ENCODE assay signal across 8 cellular contexts in genomic region chr14:89430271-89430620, GRCh38. TPM values are rescaled to one million over a fixed set of nuclear protein-coding genes. Genes with fewer than 3 reads are reported as not detected.
DNase-seq lines count a peak whose midpoint lies in the region; ATAC-seq and TF ChIP-seq lines count a peak whose summit lies in the region.

No MANE protein-coding gene starts in this region.

- no peak overlapping the region for H3K4ac ChIP-seq in H9 (ENCODE audit: low read depth, low read length)

- CTCF ChIA-PET in CD4-positive, alpha-beta memory T cell (lab: Charles Lee; ENCODE audit: partially characterized antibody) = interaction anchor here (1.5 kb wide), 2 partner anchors 64 to 496 kb away, joined by 3 read pairs; no protein-coding TSS in a partner anchor
- CTCF ChIA-PET in activated CD8-positive, alpha-beta T cell treated with anti-CD3 and anti-CD28 coated beads for 36 hours (lab: Charles Lee) = interaction anchor here (0.8 to 2.5 kb wide), 7 partner anchors 12 to 337 kb away, joined by 3 to 7 read pairs (median 3); no protein-coding TSS in a partner anchor

- H3K9me3 Mint-ChIP-seq in CD4-positive, alpha-beta memory T cell = no peaks in the 10 kb centered on the region
- H3K9me3 Mint-ChIP-seq in H9 (no peaks in the 10 kb centered on the region; a peak in 2 of 5 replicates), endothelial cell (ENCODE audit: unreplicated experiment) (no peaks in the 10 kb centered on the region)
- no peaks in the 10 kb centered on the region for H3K9me3 Mint-ChIP-seq in activated CD8-positive, alpha-beta T cell treated with anti-CD3 and anti-CD28 coated beads for 36 hours

- no peak overlapping the region for H3K23ac ChIP-seq in H9 (ENCODE audit: insufficient read length, low read depth, low read length)

- peak overlapping the region; percentile 45 for H3K27ac ChIP-seq in CD4-positive, alpha-beta memory T cell (ENCODE audit: low read depth, low read length)
- H3K27ac ChIP-seq in H9 (ENCODE audit: insufficient read length, low read depth, low read length) = no peak overlapping the region
- H3K27ac ChIP-seq in mucosa of rectum (ENCODE audit: low read depth in 2 of 2, low read length in 2 of 2) = peak overlapping the region; percentile 64 to 66

- H3K79me2 ChIP-seq in H9 (ENCODE audit: insufficient read depth, low read length) = peaks cover 3% of the 10 kb centered on the region; the same call in 1 of the 2 replicates

- H3T11ph ChIP-seq in H9 (ENCODE audit: low read length) = no peak overlapping the region

- no peak overlapping the region for H4K91ac ChIP-seq in H9 (ENCODE audit: insufficient read length, low read depth, low read length)

- ATAC-seq in activated CD8-positive, alpha-beta T cell treated with anti-CD3 and anti-CD28 coated beads for 36 hours = no peak

- peak overlapping the region; percentile 68 to 91 (median 87) for H3K4me3 Mint-ChIP-seq in CD4-positive, alpha-beta memory T cell
- H3K4me3 Mint-ChIP-seq in H9 (no peak overlapping the region), endothelial cell (ENCODE audit: unreplicated experiment) (no peak overlapping the region)
- peak overlapping the region; percentile 79 for H3K4me3 Mint-ChIP-seq in activated CD8-positive, alpha-beta T cell treated with anti-CD3 and anti-CD28 coated beads for 36 hours

- H4K20me1 ChIP-seq in H9 (ENCODE audit: control insufficient read depth, insufficient read depth, insufficient read length) = no peaks in the 10 kb centered on the region

- H2BK15ac ChIP-seq in H9 (ENCODE audit: low read depth, low read length) = no peak overlapping the region

- no peak overlapping the region for H2BK5ac ChIP-seq in H9 (ENCODE audit: insufficient read length, low read length)

- no peak overlapping the region for H2BK120ac ChIP-seq in H9 (ENCODE audit: low read depth, low read length, poor library complexity, severe bottlenecking)

- TF ChIP-seq CTCF in H9 (conservative IDR thresholded peaks at IDR 0.05) = no peak
- TF ChIP-seq CTCF in activated CD8-positive, alpha-beta T cell treated with anti-CD3 and anti-CD28 coated beads for 36 hours (IDR thresholded peaks at IDR 0.05) = no peak
- no peak for TF ChIP-seq CTCF in endothelial cell (IDR thresholded peaks at IDR 0.05; ENCODE audit: unreplicated experiment)

- H4K8ac ChIP-seq in H9 (replicated peaks; ENCODE audit: insufficient read length, low read depth, low read length) = no peak overlapping the region

- no peaks in the 10 kb centered on the region for H3K27me3 ChIP-seq in CD4-positive, alpha-beta memory T cell (ENCODE audit: insufficient read depth, low read length)
- H3K27me3 ChIP-seq in H9 (ENCODE audit: insufficient read depth, low read length) (no peaks in the 10 kb centered on the region), mucosa of rectum (ENCODE audit: control insufficient read depth in 2 of 2, insufficient read depth in 2 of 2, low read length in 2 of 2) (no peaks in the 10 kb centered on the region)

- H3K79me1 ChIP-seq in H9 (ENCODE audit: insufficient read depth, low read depth, low read length, poor library complexity, severe bottlenecking) = peaks cover 4% of the 10 kb centered on the region

- peak overlapping the region; percentile 73 to 96 (median 89) for H3K27ac Mint-ChIP-seq in CD4-positive, alpha-beta memory T cell
- peak overlapping the region in 2 of 3 experiments; percentile 4 to 88; a peak in 5 of 7 replicates for H3K27ac Mint-ChIP-seq in H9
- peak overlapping the region; percentile 100 for H3K27ac Mint-ChIP-seq in activated CD8-positive, alpha-beta T cell treated with anti-CD3 and anti-CD28 coated beads for 36 hours
- no peak overlapping the region for H3K27ac Mint-ChIP-seq in endothelial cell (ENCODE audit: unreplicated experiment)

- no peak overlapping the region for H2AK5ac ChIP-seq in H9 (ENCODE audit: insufficient read length, low read length)

- H3K4me1 ChIP-seq in CD4-positive, alpha-beta memory T cell (ENCODE audit: insufficient read depth, low read length) = peaks cover 36% of the 10 kb centered on the region
- H3K4me1 ChIP-seq in H9 (ENCODE audit: insufficient read depth, low read length) (peaks cover 5% of the 10 kb centered on the region), mucosa of rectum (ENCODE audit: control insufficient read depth in 2 of 2, insufficient read depth in 2 of 2, low read length in 2 of 2) (peaks cover 20 to 21% of the 10 kb centered on the region in 2 donors)

- DNase-seq in CD4-positive, alpha-beta memory T cell = no peak
- DNase-seq in H9 = no peak
- no peak for DNase-seq in activated CD8-positive, alpha-beta T cell treated with anti-CD3 and anti-CD28 coated beads for 36 hours
- no peak for DNase-seq in activated CD8-positive, alpha-beta memory T cell treated with anti-CD3 and anti-CD28 coated beads, Interleukin-2, amount 50 U/mL, for 48 hours
- no peak for DNase-seq in endothelial cell (ENCODE audit: low spot score)
- DNase-seq in GF-D8 (lab: John Stamatoyannopoulos, UW) = no peak
- no peak for DNase-seq in HCEC 1CT

- peaks cover 0 to 5% of the 10 kb centered on the region in 2 donors for H3K36me3 Mint-ChIP-seq in CD4-positive, alpha-beta memory T cell
- H3K36me3 Mint-ChIP-seq in H9 (ENCODE audit: insufficient read depth in 1 of 3, low read depth in 3 of 3) = peaks cover 3 to 8% (median 5%) of the 10 kb centered on the region in 3 experiments; a peak in 4 of 7 replicates
- peaks cover 6% of the 10 kb centered on the region for H3K36me3 Mint-ChIP-seq in activated CD8-positive, alpha-beta T cell treated with anti-CD3 and anti-CD28 coated beads for 36 hours (ENCODE audit: low read depth)
- no peaks in the 10 kb centered on the region for H3K36me3 Mint-ChIP-seq in endothelial cell (ENCODE audit: low read depth, unreplicated experiment)

- H3K18ac ChIP-seq in H9 (ENCODE audit: insufficient read length, low read depth, low read length) = no peak overlapping the region

- H3K56ac ChIP-seq in H9 (ENCODE audit: insufficient read length, low read depth, low read length) = no peak overlapping the region

- no peaks in the 10 kb centered on the region for H3K23me2 ChIP-seq in H9 (ENCODE audit: insufficient read length, low read depth, low read length, poor library complexity, severe bottlenecking)

- no peak overlapping the region for H2BK12ac ChIP-seq in H9 (ENCODE audit: insufficient read length, low read depth, low read length)

- peak overlapping the region; percentile 1 to 30 for H3K4me3 ChIP-seq in CD4-positive, alpha-beta memory T cell (ENCODE audit: low read length in 2 of 2)
- peak overlapping the region; percentile 23 to 34 for H3K4me3 ChIP-seq in mucosa of rectum (ENCODE audit: low read length in 2 of 2)

- no peak overlapping the region for H2BK20ac ChIP-seq in H9 (ENCODE audit: low read depth, low read length, poor library complexity, severe bottlenecking)

- H3K4me1 Mint-ChIP-seq in CD4-positive, alpha-beta memory T cell = peaks cover 31 to 63% (median 45%) of the 10 kb centered on the region in 4 donors
- peaks cover 43 to 48% of the 10 kb centered on the region in 2 experiments for H3K4me1 Mint-ChIP-seq in H9
- peaks cover 69% of the 10 kb centered on the region for H3K4me1 Mint-ChIP-seq in activated CD8-positive, alpha-beta T cell treated with anti-CD3 and anti-CD28 coated beads for 36 hours (ENCODE audit: low read depth)
- H3K4me1 Mint-ChIP-seq in endothelial cell (ENCODE audit: unreplicated experiment) = peaks cover 8% of the 10 kb centered on the region

- intact Hi-C loops in CD4-positive, alpha-beta memory T cell (cut with micrococcal nuclease) = loop anchor here (1.0 to 5.0 kb wide), 2 partner anchors 13 to 187 kb away; partner anchors contain the start of gene FOXN3
- intact Hi-C loops in activated CD8-positive, alpha-beta T cell treated with anti-CD3 and anti-CD28 coated beads for 36 hours (cut with micrococcal nuclease) = loop anchor here (5.0 kb wide), 1 partner anchor 77 kb away; no protein-coding TSS in a partner anchor

- no peak overlapping the region for H3K4me2 ChIP-seq in H9 (ENCODE audit: insufficient read depth, insufficient read length, low read length)

- WGBS in H9 (ENCODE audit: extremely low coverage, insufficient read length, low lambda C conversion rate) = no CpG with 5 or more reads among the region's 1 CpG

- H3K9me3 ChIP-seq in CD4-positive, alpha-beta memory T cell (ENCODE audit: control insufficient read depth in 1 of 2, low read length in 2 of 2) = no peaks in the 10 kb centered on the region
- H3K9me3 ChIP-seq in H9 (ENCODE audit: control insufficient read depth, low read depth, low read length) (no peaks in the 10 kb centered on the region), mucosa of rectum (ENCODE audit: control insufficient read depth in 2 of 2, low read length in 2 of 2) (no peaks in the 10 kb centered on the region)

- no peak overlapping the region for H3K14ac ChIP-seq in H9 (ENCODE audit: insufficient read depth, low read length)

- H3K9ac ChIP-seq in H9 (ENCODE audit: extremely low read depth, insufficient read length, low read length) = no peak overlapping the region
- peak overlapping the region in 1 of 2 donors; percentile 39 for H3K9ac ChIP-seq in mucosa of rectum (ENCODE audit: low read depth in 1 of 2, low read length in 2 of 2)

- no peaks in the 10 kb centered on the region for H3K36me3 ChIP-seq in CD4-positive, alpha-beta memory T cell (ENCODE audit: insufficient read depth, low read length)
- no peaks in the 10 kb centered on the region for H3K36me3 ChIP-seq in mucosa of rectum (ENCODE audit: control insufficient read depth in 2 of 2, insufficient read depth in 2 of 2, low read length in 2 of 2)

- POLR2A ChIA-PET in CD4-positive, alpha-beta memory T cell (lab: Charles Lee; ENCODE audit: partially characterized antibody) = interaction anchor here (0.7 to 2.3 kb wide), 11 partner anchors 12 to 291 kb away, joined by 3 to 10 read pairs (median 4); no protein-coding TSS in a partner anchor
- POLR2A ChIA-PET in activated CD8-positive, alpha-beta T cell treated with anti-CD3 and anti-CD28 coated beads for 36 hours (lab: Charles Lee) = interaction anchor here (0.9 to 3.5 kb wide), 9 partner anchors 10 to 291 kb away, joined by 3 to 24 read pairs (median 4); no protein-coding TSS in a partner anchor

- no peak overlapping the region for H2AFZ ChIP-seq in H9 (ENCODE audit: low read length)

- no peaks in the 10 kb centered on the region for H3K27me3 Mint-ChIP-seq in CD4-positive, alpha-beta memory T cell
- H3K27me3 Mint-ChIP-seq in H9 (ENCODE audit: low read depth) (no peaks in the 10 kb centered on the region; the same call in 1 of the 2 replicates), endothelial cell (ENCODE audit: unreplicated experiment) (peaks cover 1% of the 10 kb centered on the region)
- H3K27me3 Mint-ChIP-seq in activated CD8-positive, alpha-beta T cell treated with anti-CD3 and anti-CD28 coated beads for 36 hours = no peaks in the 10 kb centered on the region

- no peak overlapping the region for H4K5ac ChIP-seq in H9 (ENCODE audit: insufficient read length, low read depth, low read length)

RNA-seq across cellular contexts. Expression of gene FOXN3, which starts 13.2 kb away (rescaled TPM):
- 100 to 1,000 TPM; 109 to 111 TPM for total RNA-seq in CD4-positive, alpha-beta memory T cell
- polyA plus RNA-seq in CD4-positive, alpha-beta memory T cell = 100 to 1,000 TPM in 1 of 2 donors, 10 to 100 TPM in 1; 92.6 to 103 TPM
- total RNA-seq in H9 (2021) = 114 and 125 TPM in 2 replicates
- total RNA-seq in activated CD8-positive, alpha-beta T cell treated with anti-CD3 and anti-CD28 coated beads for 36 hours = 10 to 100 TPM; 83.4 to 85.0 TPM
- total RNA-seq in endothelial cell (ENCODE audit: unreplicated experiment) = 108 TPM

Comparison
In these comparisons a context has a peak if more than half of its experiments do, and no peak if none do; other contexts are left out.
1. H3K4me3 Mint-ChIP-seq: peak in CD4-positive, alpha-beta memory T cell (8 of 8) and activated CD8-positive, alpha-beta T cell treated with anti-CD3 and anti-CD28 coated beads for 36 hours (single experiment); none in H9 (0 of 2) and endothelial cell (single experiment).